12 cellular contexts compared by ENCODE assay signal in genomic region chr12:108589028-108589839, GRCh38. TPM values are rescaled to one million over a fixed set of nuclear protein-coding genes. Genes with fewer than 3 reads are reported as not detected.
DNase-seq lines count a peak whose midpoint lies in the region; ATAC-seq, FAIRE-seq and TF ChIP-seq lines count a peak whose summit lies in the region.
"Had no signal": no experiment of that assay in that cellular context is flagged by ENCODE, and none has a peak within 500 bp of the region (broad histone marks: within the 10 kb centered on the region; RNA-seq: fewer than 3 reads in every experiment).

No MANE protein-coding gene starts in this region.

- TF ChIP-seq RAD21 in HepG2 (CRISPR knock-in tag; IDR thresholded peaks at IDR 0.05), result no peak

- H2AFZ ChIP-seq in HepG2 (ENCODE audit: low read length), result no peak overlapping the region

- H3K4me3 ChIP-seq in HEK293 (ENCODE audit: low read depth, low read length) (no peak overlapping the region), Panc1 (ENCODE audit: low read depth in 2 of 2, low read length in 2 of 2) (no peak overlapping the region), gastrocnemius medialis (no peak overlapping the region), HepG2 (replicated peaks in 1 of 3; ENCODE audit: insufficient read depth in 1 of 3, low read depth in 2 of 3, low read length in 3 of 3) (no peak overlapping the region)
- H3K4me3 ChIP-seq: coronary artery, mucosa of descending colon had no signal

- H3K79me2 ChIP-seq in HepG2 (ENCODE audit: insufficient read depth, low read length), result no peaks in the 10 kb centered on the region

- BruUV-seq in Panc1 (replicated peaks; lab: Mats Ljungman, UMichigan) (no TSS peak), HepG2 (replicated peaks; lab: Mats Ljungman, UMichigan) (no TSS peak)

- TF ChIP-seq CTCF in HEK293 (tag by site-specific recombination; IDR thresholded peaks at IDR 0.05) (no peak), Panc1 (IDR thresholded peaks at IDR 0.05) (no peak), gastrocnemius medialis (IDR thresholded peaks at IDR 0.05 in 4 of 5, conservative IDR thresholded peaks at IDR 0.05 in 1 of 5) (no peak), HepG2 (CRISPR knock-in tag; IDR thresholded peaks at IDR 0.05) (no peak)

- no peaks in the 10 kb centered on the region for H3K27me3 ChIP-seq in Panc1 (ENCODE audit: control insufficient read depth, insufficient read depth, low read length)
- no peaks in the 10 kb centered on the region for H3K27me3 ChIP-seq in gastrocnemius medialis
- peaks cover 6 to 35% of the 10 kb centered on the region in 2 experiments for H3K27me3 ChIP-seq in HepG2 (ENCODE audit: control insufficient read depth in 1 of 2, insufficient read depth in 2 of 2, low read length in 2 of 2)

- TF ChIP-seq EP300 in HepG2 (IDR thresholded peaks at IDR 0.05; ENCODE audit: low read depth in 2 of 2, low read length in 2 of 2) (no peak), HepG2 (CRISPR knock-in tag; IDR thresholded peaks at IDR 0.05; ENCODE audit: borderline replicate concordance) (no peak)

- intact Hi-C loops in Panc1 (cut with micrococcal nuclease; ENCODE audit: unreplicated experiment), result no loop called here
- intact Hi-C loops in posterior vena cava (cut with DNase I), result no loop called here
- intact Hi-C loops in gastrocnemius medialis (cut with DNase I; ENCODE audit: low total_unique reads), result no loop called here
- intact Hi-C loops in HepG2 (cut with micrococcal nuclease; ENCODE audit: unreplicated experiment), result no loop called here

- ATAC-seq in Panc1, result peak; percentile 61
- no peak for ATAC-seq in GM19455 (IDR thresholded peaks at IDR 0.05; ENCODE audit: unreplicated experiment)
- no peak for ATAC-seq in gastrocnemius medialis
- ATAC-seq in HepG2, result no peak; the same call in 2 of the 3 replicates
- ATAC-seq: mucosa of descending colon had no signal

- in situ Hi-C loops in Panc1 (cut with HindIII; ENCODE audit: low pct_unique_long_range_greater_than_20kb, low sequenced_read_pairs) (no loop called here), gastrocnemius medialis (cut with MboI; ENCODE audit: low sequenced_read_pairs in 4 of 4) (no loop called here), HepG2 (cut with HindIII; ENCODE audit: extremely low pct_ligation_motif_present, low pct_unique_long_range_greater_than_20kb) (no loop called here)

- DNase-seq in Panc1 (ENCODE audit: low read depth, low spot score) (no peak), fibroblast of peridontal ligament (ENCODE audit: extremely low read depth) (peak; percentile 50), posterior vena cava (ENCODE audit: low spot score) (peak; percentile 73), gastrocnemius medialis (no peak), islet precursor cell (no peak), HepG2 (ENCODE audit: low spot score) (no peak)
- DNase-seq: activated gamma-delta T cell treated with Interleukin-2 at 50 U/mL for 16 hours, mucosa of descending colon, NCI-H524 treated with DMSO at 0.1 percent for 48 hours had no signal

- H3K27ac ChIP-seq in HEK293 (ENCODE audit: extremely low read depth, low read depth, low read length) (no peak overlapping the region), Panc1 (ENCODE audit: low read length) (no peak overlapping the region), gastrocnemius medialis (no peak overlapping the region), HepG2 (ENCODE audit: extremely low read length, insufficient read depth, low read length) (no peak overlapping the region)
- H3K27ac ChIP-seq: coronary artery had no signal

- no peak for TF ChIP-seq POLR2A in gastrocnemius medialis (IDR thresholded peaks at IDR 0.05)
- no peak for TF ChIP-seq POLR2A in HepG2 (IDR thresholded peaks at IDR 0.05; ENCODE audit: insufficient read depth in 1 of 2, low read depth in 2 of 2, low read length in 2 of 2)

- no peak overlapping the region for H3K4me2 ChIP-seq in HepG2 (ENCODE audit: low read depth, low read length)

- H4K20me1 ChIP-seq in HepG2 (ENCODE audit: insufficient read depth, low read length), result no peaks in the 10 kb centered on the region

- CTCF ChIA-PET in HEK293 (lab: Yijun Ruan, JAX) (no interaction called here), Panc1 (lab: Charles Lee) (interaction anchor here (0.5 kb wide), 1 partner anchor 1524 kb away, joined by 3 read pairs; no protein-coding TSS in a partner anchor), HepG2 (lab: Yijun Ruan, JAX; ENCODE audit: low intra/inter-chr PET ratio, low total read pairs) (no interaction called here)

- 7% methylated on average over 8 of the region's 15 CpGs for WGBS in HepG2 (ENCODE audit: low lambda C conversion rate)

- H3K9me3 ChIP-seq in HEK293 (ENCODE audit: control insufficient read depth, insufficient read depth, low read depth, low read length), result no peaks in the 10 kb centered on the region
- no peaks in the 10 kb centered on the region for H3K9me3 ChIP-seq in Panc1 (ENCODE audit: control insufficient read depth, insufficient read depth, low read depth, low read length)
- H3K9me3 ChIP-seq in gastrocnemius medialis, result no peaks in the 10 kb centered on the region
- no peaks in the 10 kb centered on the region for H3K9me3 ChIP-seq in HepG2 (ENCODE audit: low read length)
- H3K9me3 ChIP-seq: mucosa of descending colon had no signal

- no peaks in the 10 kb centered on the region for H3K36me3 ChIP-seq in HEK293 (ENCODE audit: control insufficient read depth in 2 of 2, insufficient read depth in 1 of 2, low read length in 2 of 2)
- H3K36me3 ChIP-seq in Panc1 (ENCODE audit: control insufficient read depth, insufficient read depth, low read length), result no peaks in the 10 kb centered on the region
- H3K36me3 ChIP-seq in gastrocnemius medialis, result no peaks in the 10 kb centered on the region
- H3K36me3 ChIP-seq in HepG2 (replicated peaks in 1 of 2; ENCODE audit: control insufficient read depth in 1 of 2, insufficient read depth in 2 of 2, low read length in 2 of 2), result no peaks in the 10 kb centered on the region

- no peak overlapping the region for H3K9ac ChIP-seq in HepG2 (ENCODE audit: insufficient read depth, low read depth, low read length)

- no peaks in the 10 kb centered on the region for H3K4me1 ChIP-seq in HEK293 (ENCODE audit: control insufficient read depth, insufficient read depth, low read length)
- peaks cover 4% of the 10 kb centered on the region for H3K4me1 ChIP-seq in Panc1 (ENCODE audit: control insufficient read depth, insufficient read depth, low read length)
- no peaks in the 10 kb centered on the region for H3K4me1 ChIP-seq in gastrocnemius medialis
- H3K4me1 ChIP-seq in HepG2 (ENCODE audit: insufficient read depth, low read length), result 0 out of 2 replicates have a peak, but pooled peaks cover 8% of the 10 kb centered on the region

- FAIRE-seq in HepG2 (lab: Jason Lieb, UNC), result no peak

- POLR2A ChIA-PET in HEK293 (lab: Yijun Ruan, JAX), result no interaction called here
- POLR2A ChIA-PET in Panc1 (lab: Charles Lee), result no interaction called here
- POLR2A ChIA-PET in HepG2 (lab: Yijun Ruan, JAX), result no interaction called here

RNA-seq across cellular contexts. Expression of gene TMEM119, which starts 8.7 kb away (rescaled TPM):
- total RNA-seq in Panc1 (2021; ENCODE audit: unreplicated experiment), result not detected
- polyA plus RNA-seq in Panc1 (2012; ENCODE audit: insufficient read length), result not detected
- 10 to 100 TPM; 12.7 to 72.5 TPM for total RNA-seq in posterior vena cava
- under 1 TPM in 1 of 4 donors, not detected in 3; 0.85 TPM for total RNA-seq in gastrocnemius medialis
- total RNA-seq in HepG2 (2016; rRNA removed; fragmentation: Illumina TruSeq; extraction: Trizol), result not detected in 2 replicates
- total RNA-seq in HepG2 (2016; cell fraction: cytosol; rRNA removed; fragmentation: Illumina TruSeq; extraction: Trizol; ENCODE audit: low read depth), result not detected in 2 replicates
- total RNA-seq in HepG2 (2016; cell fraction: insoluble cytoplasmic fraction; rRNA removed; fragmentation: Illumina TruSeq; extraction: Trizol), result not detected in 2 replicates
- total RNA-seq in HepG2 (2016; cell fraction: membrane; rRNA removed; fragmentation: Illumina TruSeq; extraction: Trizol), result not detected in 2 replicates
- not detected in 2 replicates for total RNA-seq in HepG2 (2016; cell fraction: nucleus; rRNA removed; fragmentation: Illumina TruSeq; extraction: Trizol)
- polyA plus RNA-seq in HepG2 (2011; rRNA removed), result not detected in 2 replicates
- not detected in 2 replicates for polyA plus RNA-seq in HepG2 (2011; cell fraction: cytosol; rRNA removed)
- polyA plus RNA-seq in HepG2 (2011; cell fraction: nucleus; rRNA removed), result not detected in 2 replicates
- not detected in 2 replicates for polyA plus RNA-seq in HepG2 (2012)
- polyA plus RNA-seq in HepG2 (2016; cell fraction: cytosol; fragmentation: Illumina TruSeq; extraction: Trizol; ENCODE audit: low read depth), result not detected in 2 replicates
- not detected in 2 replicates for polyA plus RNA-seq in HepG2 (2016; cell fraction: insoluble cytoplasmic fraction; fragmentation: Illumina TruSeq; extraction: Trizol; ENCODE audit: low read depth)
- not detected in 2 replicates for polyA plus RNA-seq in HepG2 (2016; cell fraction: membrane; fragmentation: Illumina TruSeq; extraction: Trizol; ENCODE audit: low read depth)
- not detected in 2 replicates for polyA plus RNA-seq in HepG2 (2016; cell fraction: nucleus; fragmentation: Illumina TruSeq; extraction: Trizol; ENCODE audit: insufficient read depth, low read depth)
- not detected in 2 replicates for polyA minus RNA-seq in HepG2 (2011; rRNA and poly(A)+ RNA removed; ENCODE audit: low replicate concordance)
- not detected in 2 replicates for polyA minus RNA-seq in HepG2 (2011; cell fraction: cytosol; rRNA and poly(A)+ RNA removed)
- not detected in 2 replicates for polyA minus RNA-seq in HepG2 (2011; cell fraction: nucleus; rRNA and poly(A)+ RNA removed)

RNA-seq across cellular contexts. Expression of gene ISCU, which starts 26.8 kb away (rescaled TPM):
- total RNA-seq in Panc1 (2021; ENCODE audit: unreplicated experiment) (66.1 TPM), posterior vena cava (100 to 1,000 TPM; 113 to 119 TPM), gastrocnemius medialis (100 to 1,000 TPM; 232 to 337 (median 249) TPM), HepG2 (2016; rRNA removed; fragmentation: Illumina TruSeq; extraction: Trizol) (107 and 131 TPM in 2 replicates)
- polyA plus RNA-seq in Panc1 (2012; ENCODE audit: insufficient read length), result 42.5 TPM
- 132 and 143 TPM in 2 replicates for total RNA-seq in HepG2 (2016; cell fraction: cytosol; rRNA removed; fragmentation: Illumina TruSeq; extraction: Trizol; ENCODE audit: low read depth)
- 110 and 134 TPM in 2 replicates for total RNA-seq in HepG2 (2016; cell fraction: insoluble cytoplasmic fraction; rRNA removed; fragmentation: Illumina TruSeq; extraction: Trizol)
- total RNA-seq in HepG2 (2016; cell fraction: membrane; rRNA removed; fragmentation: Illumina TruSeq; extraction: Trizol), result 177 and 190 TPM in 2 replicates
- 57.1 and 61.7 TPM in 2 replicates for total RNA-seq in HepG2 (2016; cell fraction: nucleus; rRNA removed; fragmentation: Illumina TruSeq; extraction: Trizol)
- polyA plus RNA-seq in HepG2 (2011; rRNA removed), result 85.9 and 94.4 TPM in 2 replicates
- 52.6 and 73.1 TPM in 2 replicates for polyA plus RNA-seq in HepG2 (2011; cell fraction: cytosol; rRNA removed)
- polyA plus RNA-seq in HepG2 (2011; cell fraction: nucleus; rRNA removed), result 109 and 121 TPM in 2 replicates
- 68.8 and 75.6 TPM in 2 replicates for polyA plus RNA-seq in HepG2 (2012)
- polyA plus RNA-seq in HepG2 (2016; cell fraction: cytosol; fragmentation: Illumina TruSeq; extraction: Trizol; ENCODE audit: low read depth), result 179 and 208 TPM in 2 replicates
- 160 and 163 TPM in 2 replicates for polyA plus RNA-seq in HepG2 (2016; cell fraction: insoluble cytoplasmic fraction; fragmentation: Illumina TruSeq; extraction: Trizol; ENCODE audit: low read depth)
- 188 and 198 TPM in 2 replicates for polyA plus RNA-seq in HepG2 (2016; cell fraction: membrane; fragmentation: Illumina TruSeq; extraction: Trizol; ENCODE audit: low read depth)
- polyA plus RNA-seq in HepG2 (2016; cell fraction: nucleus; fragmentation: Illumina TruSeq; extraction: Trizol; ENCODE audit: insufficient read depth, low read depth), result 121 and 125 TPM in 2 replicates
- 27.0 and 56.6 TPM in 2 replicates for polyA minus RNA-seq in HepG2 (2011; rRNA and poly(A)+ RNA removed; ENCODE audit: low replicate concordance)
- polyA minus RNA-seq in HepG2 (2011; cell fraction: cytosol; rRNA and poly(A)+ RNA removed), result 22.4 and 23.6 TPM in 2 replicates
- 41.3 and 43.5 TPM in 2 replicates for polyA minus RNA-seq in HepG2 (2011; cell fraction: nucleus; rRNA and poly(A)+ RNA removed)

RNA-seq across cellular contexts. Expression of gene SART3, which starts 28.3 kb away (rescaled TPM):
- total RNA-seq in Panc1 (2021; ENCODE audit: unreplicated experiment) (55.9 TPM), posterior vena cava (10 to 100 TPM; 27.4 to 28.9 TPM), gastrocnemius medialis (10 to 100 TPM; 38.1 to 52.6 (median 51.3) TPM), HepG2 (2016; rRNA removed; fragmentation: Illumina TruSeq; extraction: Trizol) (60.7 and 69.9 TPM in 2 replicates)
- 48.9 TPM for polyA plus RNA-seq in Panc1 (2012; ENCODE audit: insufficient read length)
- 21.9 and 27.2 TPM in 2 replicates for total RNA-seq in HepG2 (2016; cell fraction: cytosol; rRNA removed; fragmentation: Illumina TruSeq; extraction: Trizol; ENCODE audit: low read depth)
- total RNA-seq in HepG2 (2016; cell fraction: insoluble cytoplasmic fraction; rRNA removed; fragmentation: Illumina TruSeq; extraction: Trizol), result 55.9 and 75.2 TPM in 2 replicates
- total RNA-seq in HepG2 (2016; cell fraction: membrane; rRNA removed; fragmentation: Illumina TruSeq; extraction: Trizol), result 19.7 and 22.5 TPM in 2 replicates
- total RNA-seq in HepG2 (2016; cell fraction: nucleus; rRNA removed; fragmentation: Illumina TruSeq; extraction: Trizol), result 77.0 and 82.1 TPM in 2 replicates
- 15.3 and 16.1 TPM in 2 replicates for polyA plus RNA-seq in HepG2 (2011; rRNA removed)
- 8.3 and 9.4 TPM in 2 replicates for polyA plus RNA-seq in HepG2 (2011; cell fraction: cytosol; rRNA removed)
- polyA plus RNA-seq in HepG2 (2011; cell fraction: nucleus; rRNA removed), result 27.3 and 39.2 TPM in 2 replicates
- 26.6 and 31.2 TPM in 2 replicates for polyA plus RNA-seq in HepG2 (2012)
- 2.3 and 2.5 TPM in 2 replicates for polyA plus RNA-seq in HepG2 (2016; cell fraction: cytosol; fragmentation: Illumina TruSeq; extraction: Trizol; ENCODE audit: low read depth)
- 35.5 and 40.7 TPM in 2 replicates for polyA plus RNA-seq in HepG2 (2016; cell fraction: insoluble cytoplasmic fraction; fragmentation: Illumina TruSeq; extraction: Trizol; ENCODE audit: low read depth)
- 5.1 and 6.5 TPM in 2 replicates for polyA plus RNA-seq in HepG2 (2016; cell fraction: membrane; fragmentation: Illumina TruSeq; extraction: Trizol; ENCODE audit: low read depth)
- polyA plus RNA-seq in HepG2 (2016; cell fraction: nucleus; fragmentation: Illumina TruSeq; extraction: Trizol; ENCODE audit: insufficient read depth, low read depth), result 53.6 and 61.3 TPM in 2 replicates
- 27.4 and 45.1 TPM in 2 replicates for polyA minus RNA-seq in HepG2 (2011; rRNA and poly(A)+ RNA removed; ENCODE audit: low replicate concordance)
- polyA minus RNA-seq in HepG2 (2011; cell fraction: cytosol; rRNA and poly(A)+ RNA removed), result 11.9 and 15.4 TPM in 2 replicates
- polyA minus RNA-seq in HepG2 (2011; cell fraction: nucleus; rRNA and poly(A)+ RNA removed), result 155 and 179 TPM in 2 replicates

RNA-seq across cellular contexts. Expression of gene SELPLG, which starts 44.5 kb away (rescaled TPM):
- total RNA-seq in Panc1 (2021; ENCODE audit: unreplicated experiment), result 0.41 TPM
- polyA plus RNA-seq in Panc1 (2012; ENCODE audit: insufficient read length), result 0.42 TPM
- 10 to 100 TPM in 1 of 2 donors, 1 to 10 TPM in 1; 5.1 to 14.4 TPM for total RNA-seq in posterior vena cava
- total RNA-seq in gastrocnemius medialis, result 1 to 10 TPM in 3 of 4 donors, under 1 TPM in 1; 0.19 to 5.0 (median 2.6) TPM
- total RNA-seq in HepG2 (2016; rRNA removed; fragmentation: Illumina TruSeq; extraction: Trizol), result not detected in 2 replicates
- not detected in 2 replicates for total RNA-seq in HepG2 (2016; cell fraction: cytosol; rRNA removed; fragmentation: Illumina TruSeq; extraction: Trizol; ENCODE audit: low read depth)
- total RNA-seq in HepG2 (2016; cell fraction: insoluble cytoplasmic fraction; rRNA removed; fragmentation: Illumina TruSeq; extraction: Trizol), result not detected in 2 replicates
- total RNA-seq in HepG2 (2016; cell fraction: membrane; rRNA removed; fragmentation: Illumina TruSeq; extraction: Trizol), result not detected in 2 replicates
- total RNA-seq in HepG2 (2016; cell fraction: nucleus; rRNA removed; fragmentation: Illumina TruSeq; extraction: Trizol), result not detected in 2 replicates
- 0.07 and 0.12 TPM in 2 replicates for polyA plus RNA-seq in HepG2 (2011; rRNA removed)
- polyA plus RNA-seq in HepG2 (2011; cell fraction: cytosol; rRNA removed), result 0.07 and 0.08 TPM in 2 replicates
- 0.14 and 0.16 TPM in 2 replicates for polyA plus RNA-seq in HepG2 (2011; cell fraction: nucleus; rRNA removed)
- polyA plus RNA-seq in HepG2 (2012), result not detected in 2 replicates
- not detected in 2 replicates for polyA plus RNA-seq in HepG2 (2016; cell fraction: cytosol; fragmentation: Illumina TruSeq; extraction: Trizol; ENCODE audit: low read depth)
- 0.10 TPM in 1 of 2 replicates, not detected in the other for polyA plus RNA-seq in HepG2 (2016; cell fraction: insoluble cytoplasmic fraction; fragmentation: Illumina TruSeq; extraction: Trizol; ENCODE audit: low read depth)
- polyA plus RNA-seq in HepG2 (2016; cell fraction: membrane; fragmentation: Illumina TruSeq; extraction: Trizol; ENCODE audit: low read depth), result not detected in 2 replicates
- not detected in 2 replicates for polyA plus RNA-seq in HepG2 (2016; cell fraction: nucleus; fragmentation: Illumina TruSeq; extraction: Trizol; ENCODE audit: insufficient read depth, low read depth)
- polyA minus RNA-seq in HepG2 (2011; rRNA and poly(A)+ RNA removed; ENCODE audit: low replicate concordance), result 0.26 and 2.7 TPM in 2 replicates
- not detected in 2 replicates for polyA minus RNA-seq in HepG2 (2011; cell fraction: cytosol; rRNA and poly(A)+ RNA removed)
- not detected in 2 replicates for polyA minus RNA-seq in HepG2 (2011; cell fraction: nucleus; rRNA and poly(A)+ RNA removed)

Comparison
In these comparisons a context has a peak if more than half of its experiments do, and no peak if none do; other contexts are left out.
1. DNase-seq: peak in fibroblast of peridontal ligament (single experiment) and posterior vena cava (single experiment); none in Panc1 (single experiment), gastrocnemius medialis (0 of 2), islet precursor cell (single experiment) and HepG2 (single experiment).
2. RNA of gene TMEM119, which starts 8.7 kb away (total RNA-seq): 12.7 to 72.5 TPM in posterior vena cava; not detected in Panc1 (single experiment), 0.85 TPM in gastrocnemius medialis and not detected in HepG2; every median in the first group is over 4 times any median in the second.